26 cellular contexts compared by ENCODE assay signal in the genomic region with DNA sequence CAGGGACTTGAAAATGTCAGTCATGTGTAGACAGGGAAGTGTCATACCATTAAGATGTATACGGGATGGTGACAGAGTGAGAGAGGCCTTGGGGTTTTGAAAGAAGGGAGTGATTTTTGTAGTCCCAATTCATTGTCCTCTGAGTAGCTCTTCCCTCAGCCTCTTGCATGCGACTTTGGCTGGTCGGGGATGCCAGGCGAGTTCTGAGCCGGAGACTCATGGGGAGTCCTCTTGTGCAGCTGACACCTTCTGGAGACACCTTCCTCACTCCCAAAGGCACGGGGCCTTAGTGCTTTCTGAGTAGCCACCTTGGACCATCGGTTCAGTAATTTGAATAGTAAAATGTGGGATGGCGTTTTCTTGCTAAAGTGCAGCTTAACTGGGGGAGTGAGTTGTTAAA.
"Had no signal": no experiment of that assay in that cellular context is flagged by ENCODE, and none has a peak within 500 bp of the region (broad histone marks: within the 10 kb centered on the region; RNA-seq: fewer than 3 reads in every experiment).

No MANE protein-coding gene starts in this region.

- H3K4me3 ChIP-seq: colonic mucosa, esophagus squamous epithelium, left lung, lower lobe of right lung, right atrium auricular region, stomach, thyroid gland had no signal

- H3K9me3 ChIP-seq: colonic mucosa, esophagus squamous epithelium, left lung, lower lobe of right lung, right atrium auricular region, stomach, thyroid gland had no signal

- H3K4me1 ChIP-seq: colonic mucosa, esophagus squamous epithelium, lower lobe of right lung, right atrium auricular region, thyroid gland had no signal

- H3K27me3 Mint-ChIP-seq: activated CD4-positive, alpha-beta memory T cell treated with anti-CD3 and anti-CD28 coated beads, Interleukin-2, amount 10 ng/mL, durations not matched to agents 7 days and 5 days; activated CD4-positive, alpha-beta T cell treated with anti-CD3 and anti-CD28 coated beads, Interleukin-2, amount 10 ng/mL, durations not matched to agents 24 days and 14 days; activated CD8-positive, alpha-beta memory T cell treated with anti-CD3 and anti-CD28 coated beads, Interleukin-2, amount 10 ng/mL, durations not matched to agents 7 days and 5 days; natural killer cell treated with Interleukin-12 subunit alpha and Interleukin-12 subunit beta and Interleukin-15 and Interleukin-18, amount 100 ng/mL, for 72 hours had no signal

- H3K9me3 Mint-ChIP-seq: activated CD4-positive, alpha-beta T cell treated with anti-CD3 and anti-CD28 coated beads, Interleukin-2, amount 10 ng/mL, durations not matched to agents 24 days and 14 days; natural killer cell treated with Interleukin-12 subunit alpha and Interleukin-12 subunit beta and Interleukin-15 and Interleukin-18, amount 100 ng/mL, for 72 hours; T-helper 1 cell treated with Interleukin-12 subunit alpha and Interleukin-12 subunit beta and Interleukin-4 antibody, amounts not matched to agents 30 μg/mL and 1 μg/mL, for 36 hours had no signal

- H3K27me3 ChIP-seq: colonic mucosa, esophagus squamous epithelium, left lung, right atrium auricular region, stomach, thyroid gland had no signal

- FAIRE-seq: endometrium, islet of Langerhans, TTC549 had no signal

- ATAC-seq: activated CD8-positive, alpha-beta memory T cell treated with anti-CD3 and anti-CD28 coated beads, Interleukin-2, amount 10 ng/mL, durations not matched to agents 7 days and 5 days; left lung; lower lobe of right lung; stimulated activated naive B cell treated with anti-CD40 and anti-IgM and Interleukin-4, amounts not matched to agents 10 μg/mL and 1 μg/mL and 100 μg/mL, for 72 hours had no signal

- H3K36me3 Mint-ChIP-seq: natural killer cell treated with Interleukin-12 subunit alpha and Interleukin-12 subunit beta and Interleukin-15 and Interleukin-18, amount 100 ng/mL, for 72 hours; stimulated activated naive B cell treated with anti-CD40 and anti-IgM and Interleukin-4, amounts not matched to agents 10 μg/mL and 1 μg/mL and 100 μg/mL, for 72 hours had no signal

- H3K27ac ChIP-seq: colonic mucosa, epithelial cell of prostate, esophagus squamous epithelium, left lung, lower lobe of right lung, right atrium auricular region, thyroid gland, VCaP had no signal

- H3K4me3 Mint-ChIP-seq: activated CD4-positive, alpha-beta memory T cell treated with anti-CD3 and anti-CD28 coated beads, Interleukin-2, amount 10 ng/mL, durations not matched to agents 7 days and 5 days; activated CD4-positive, alpha-beta T cell treated with anti-CD3 and anti-CD28 coated beads, Interleukin-2, amount 10 ng/mL, durations not matched to agents 24 days and 14 days; activated CD8-positive, alpha-beta memory T cell treated with anti-CD3 and anti-CD28 coated beads, Interleukin-2, amount 10 ng/mL, durations not matched to agents 7 days and 5 days; natural killer cell treated with Interleukin-12 subunit alpha and Interleukin-12 subunit beta and Interleukin-15 and Interleukin-18, amount 100 ng/mL, for 72 hours; stimulated activated naive B cell treated with anti-CD40 and anti-IgM and Interleukin-4, amounts not matched to agents 10 μg/mL and 1 μg/mL and 100 μg/mL, for 72 hours; T-helper 1 cell treated with Interleukin-12 subunit alpha and Interleukin-12 subunit beta and Interleukin-4 antibody, amounts not matched to agents 30 μg/mL and 1 μg/mL, for 36 hours had no signal

- H3K27ac Mint-ChIP-seq: activated CD4-positive, alpha-beta memory T cell treated with anti-CD3 and anti-CD28 coated beads, Interleukin-2, amount 10 ng/mL, durations not matched to agents 7 days and 5 days; activated CD4-positive, alpha-beta T cell treated with anti-CD3 and anti-CD28 coated beads, Interleukin-2, amount 10 ng/mL, durations not matched to agents 24 days and 14 days; activated CD8-positive, alpha-beta memory T cell treated with anti-CD3 and anti-CD28 coated beads, Interleukin-2, amount 10 ng/mL, durations not matched to agents 7 days and 5 days; natural killer cell treated with Interleukin-12 subunit alpha and Interleukin-12 subunit beta and Interleukin-15 and Interleukin-18, amount 100 ng/mL, for 72 hours; stimulated activated naive B cell treated with anti-CD40 and anti-IgM and Interleukin-4, amounts not matched to agents 10 μg/mL and 1 μg/mL and 100 μg/mL, for 72 hours; T-helper 1 cell treated with Interleukin-12 subunit alpha and Interleukin-12 subunit beta and Interleukin-4 antibody, amounts not matched to agents 30 μg/mL and 1 μg/mL, for 36 hours had no signal

- H3K36me3 ChIP-seq: colonic mucosa, esophagus squamous epithelium, left lung, lower lobe of right lung, right atrium auricular region, stomach, thyroid gland had no signal

- DNase-seq: activated CD4-positive, alpha-beta memory T cell treated with anti-CD3 and anti-CD28 coated beads, Interleukin-2, amount 10 ng/mL, durations not matched to agents 7 days and 5 days; activated CD4-positive, alpha-beta T cell treated with anti-CD3 and anti-CD28 coated beads, Interleukin-2, amount 10 ng/mL, durations not matched to agents 24 days and 14 days; activated CD8-positive, alpha-beta memory T cell treated with anti-CD3 and anti-CD28 coated beads, Interleukin-2, amount 10 ng/mL, durations not matched to agents 7 days and 5 days; activated effector memory CD4-positive, alpha-beta T cell treated with Interleukin-2 at 50 U/mL for 16 hours; activated naive CD4-positive, alpha-beta T cell treated with Interleukin-2 at 50 U/mL for 16 hours; cerebellar nuclear complex; colonic mucosa; effector CD8-positive, alpha-beta T cell; esophagus squamous epithelium; foreskin melanocyte; left lung; lower lobe of right lung; stimulated activated CD4-positive, alpha-beta T cell treated with anti-CD3 and anti-CD28 coated beads, Interleukin-15, amount 100 ng/mL, for 24 hours; stimulated activated CD4-positive, alpha-beta T cell treated with anti-CD3 and anti-CD28 coated beads, Interleukin-2, amount 100 ng/mL, for 24 hours; stimulated activated naive B cell treated with anti-CD40 and anti-IgM and Interleukin-4, amounts not matched to agents 10 μg/mL and 1 μg/mL and 100 μg/mL, for 72 hours; stomach; T-helper 9 cell; thyroid gland had no signal
